ENCODE assay signal across 15 cellular contexts in the genomic region with DNA sequence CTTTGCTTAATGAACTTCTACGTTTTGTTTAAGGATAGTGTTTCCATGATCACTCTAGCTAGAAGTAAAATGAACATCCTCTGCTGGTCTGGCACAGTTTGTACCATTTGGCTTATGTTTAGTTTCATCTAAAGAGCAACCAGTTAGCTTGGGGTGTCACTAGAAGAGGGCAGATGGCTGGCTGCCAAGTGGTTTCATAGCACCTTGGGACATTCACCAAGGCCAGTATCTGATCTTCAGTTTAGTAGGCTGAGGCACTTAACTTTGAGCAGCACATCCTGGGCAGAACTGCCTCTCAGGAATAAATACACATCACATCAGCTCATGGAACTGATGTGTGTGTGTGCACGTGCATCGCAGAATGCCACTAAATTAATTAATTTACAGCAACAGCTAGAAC.
DNase-seq lines count a peak whose midpoint lies in the region; ATAC-seq and TF ChIP-seq lines count a peak whose summit lies in the region.
"Had no signal": no experiment of that assay in that cellular context is flagged by ENCODE, and none has a peak within 500 bp of the region (broad histone marks: within the 10 kb centered on the region; RNA-seq: fewer than 3 reads in every experiment).

No MANE protein-coding gene starts in this region.

- WGBS in esophagus muscularis mucosa, result 93% methylated on average over 3 of the region's 3 CpGs
- WGBS in sigmoid colon, 2 donors, result 96 to 98% methylated on average over 3 of the region's 3 CpGs

- peaks cover 0 to under 1% (median 0%) of the 10 kb centered on the region in 4 donors for H3K27me3 ChIP-seq in esophagus muscularis mucosa
- no peaks in the 10 kb centered on the region for H3K27me3 ChIP-seq in sigmoid colon
- H3K27me3 ChIP-seq: heart right ventricle, SJCRH30, vagina had no signal

- H3K27ac ChIP-seq in esophagus muscularis mucosa (replicated peaks in 1 of 4), result no peak overlapping the region
- no peak overlapping the region for H3K27ac ChIP-seq in sigmoid colon
- H3K27ac ChIP-seq: heart right ventricle, KMS-11, SJCRH30, vagina had no signal

- TF ChIP-seq POLR2A in esophagus muscularis mucosa (IDR thresholded peaks at IDR 0.05; ENCODE audit: low read depth) (no peak), sigmoid colon (IDR thresholded peaks at IDR 0.05) (no peak)

- H3K4me1 ChIP-seq in esophagus muscularis mucosa (peaks cover 15 to 24% (median 22%) of the 10 kb centered on the region in 4 donors), sigmoid colon (peaks cover 0 to 22% (median 20%) of the 10 kb centered on the region in 4 donors)

- no peak for TF ChIP-seq EP300 in esophagus muscularis mucosa (IDR thresholded peaks at IDR 0.05)
- TF ChIP-seq EP300 in sigmoid colon (IDR thresholded peaks at IDR 0.05), result no peak

- intact Hi-C loops in esophagus muscularis mucosa (cut with DNase I), result no loop called here
- intact Hi-C loops in sigmoid colon (cut with DNase I), result no loop called here
- intact Hi-C loops in head of caudate nucleus (cut with DNase I), result no loop called here

- H3K36me3 ChIP-seq in esophagus muscularis mucosa (no peaks in the 10 kb centered on the region), sigmoid colon (no peaks in the 10 kb centered on the region)
- H3K36me3 ChIP-seq: heart right ventricle, SJCRH30, vagina had no signal

- DNase-seq in esophagus muscularis mucosa (ENCODE audit: extremely low spot score), result peak; percentile 64
- DNase-seq in HuH-7 (ENCODE audit: low spot score), result no peak
- DNase-seq in sigmoid colon, result no peak
- DNase-seq in head of caudate nucleus, result no peak
- DNase-seq: activated CD4-positive, alpha-beta T cell treated with anti-CD3 and anti-CD28 coated beads, Interleukin-2, amount 10 ng/mL, durations not matched to agents 7 days and 5 days; activated naive CD8-positive, alpha-beta T cell treated with anti-CD3 and anti-CD28 coated beads, Interleukin-2, amount 10 ng/mL, durations not matched to agents 7 days and 5 days; DMS 273 treated with DMSO at 0.1 percent for 48 hours; heart right ventricle; NCI-H446 treated with DMSO at 0.1 percent for 48 hours; SJCRH30 had no signal

- ATAC-seq in GM19035 (IDR thresholded peaks at IDR 0.05; ENCODE audit: unreplicated experiment) (peak; percentile 32), GM21723 (IDR thresholded peaks at IDR 0.05; ENCODE audit: unreplicated experiment) (peak; percentile 44), HG03135 (IDR thresholded peaks at IDR 0.05; ENCODE audit: unreplicated experiment) (peak; percentile 50)

- H3K9me3 ChIP-seq in esophagus muscularis mucosa (no peaks in the 10 kb centered on the region), sigmoid colon (no peaks in the 10 kb centered on the region)
- H3K9me3 ChIP-seq: heart right ventricle, SJCRH30, vagina had no signal

- TF ChIP-seq CTCF in esophagus muscularis mucosa (IDR thresholded peaks at IDR 0.05) (no peak), sigmoid colon (IDR thresholded peaks at IDR 0.05) (no peak)

- no peak overlapping the region for H3K4me3 ChIP-seq in esophagus muscularis mucosa
- H3K4me3 ChIP-seq in sigmoid colon, result no peak overlapping the region
- H3K4me3 ChIP-seq: heart right ventricle, SJCRH30, vagina had no signal
